ENCODE assay signal across 1 cellular context in genomic region chr1:211630236-211631081, GRCh38.
TF ChIP-seq lines count a peak whose summit lies in the region.

No MANE protein-coding gene starts in this region.

TF ChIP-seq in HEK293, 187 proteins besides CTCF, POLR2A, EP300 and RAD21 (continued from another document and continues in another):
- TF ChIP-seq ZBTB21 (tag by site-specific recombination; IDR thresholded peaks at IDR 0.05) (peak; percentile 23; the same call in 1 of the 2 replicates), GLIS1 (tag by site-specific recombination; IDR thresholded peaks at IDR 0.05) (peak; percentile 99), ZNF600 (tag by site-specific recombination; IDR thresholded peaks at IDR 0.05) (peak; percentile 62), PRDM10 (tag by site-specific recombination; IDR thresholded peaks at IDR 0.05) (peak; percentile 98), ZEB2 (tag by site-specific recombination; IDR thresholded peaks at IDR 0.05) (peak; percentile 25), ZNF341 (tag by site-specific recombination; IDR thresholded peaks at IDR 0.05; ENCODE audit: low read depth) (peak; percentile 91), ZSCAN30 (tag by site-specific recombination; IDR thresholded peaks at IDR 0.05) (peak; percentile 83; the same call in 1 of the 2 replicates), ZBTB8A (tag by site-specific recombination; IDR thresholded peaks at IDR 0.05) (peak; percentile 75), EGR2 (tag by site-specific recombination; IDR thresholded peaks at IDR 0.05; ENCODE audit: low read depth) (peak; percentile 60), ZNF843 (tag by site-specific recombination; IDR thresholded peaks at IDR 0.05) (no peak), ZNF174 (tag by site-specific recombination; IDR thresholded peaks at IDR 0.05) (peak; percentile 63; the same call in 1 of the 2 replicates), OSR2 (tag by site-specific recombination; IDR thresholded peaks at IDR 0.05) (peak; percentile 58; the same call in 1 of the 2 replicates), GLI2 (tag by site-specific recombination; IDR thresholded peaks at IDR 0.05; ENCODE audit: borderline replicate concordance, low read depth) (no peak), GFI1B (tag by site-specific recombination; IDR thresholded peaks at IDR 0.05) (no peak), ZNF660 (tag by site-specific recombination; IDR thresholded peaks at IDR 0.05) (peak; percentile 60; the same call in 1 of the 2 replicates), ELK4 (IDR thresholded peaks at IDR 0.05; ENCODE audit: borderline replicate concordance, low read depth, low read length) (no peak), ZNF488 (tag by site-specific recombination; IDR thresholded peaks at IDR 0.05) (no peak), ZIC2 (tag by site-specific recombination; IDR thresholded peaks at IDR 0.05) (peak; percentile 95), ZNF2 (tag by site-specific recombination; IDR thresholded peaks at IDR 0.05) (peak; percentile 86), ZNF184 (tag by site-specific recombination; IDR thresholded peaks at IDR 0.05) (peak; percentile 81; the same call in 1 of the 2 replicates), BCL6B (tag by site-specific recombination; IDR thresholded peaks at IDR 0.05) (peak; percentile 40; the same call in 1 of the 2 replicates), ZNF701 (tag by site-specific recombination; IDR thresholded peaks at IDR 0.05) (peak; percentile 33; the same call in 1 of the 2 replicates), SP2 (tag by site-specific recombination; IDR thresholded peaks at IDR 0.05) (peak; percentile 28; the same call in 1 of the 2 replicates), ZNF585B (tag by site-specific recombination; IDR thresholded peaks at IDR 0.05) (no peak), ZNF280D (tag by site-specific recombination; IDR thresholded peaks at IDR 0.05) (no peak), ZNF202 (tag by site-specific recombination; IDR thresholded peaks at IDR 0.05; ENCODE audit: borderline replicate concordance) (no peak), ZBTB17 (tag by site-specific recombination; IDR thresholded peaks at IDR 0.05) (peak; percentile 80; the same call in 1 of the 2 replicates), ZNF140 (tag by site-specific recombination; IDR thresholded peaks at IDR 0.05) (no peak), ZNF692 (tag by site-specific recombination; IDR thresholded peaks at IDR 0.05) (peak; percentile 26), PRDM4 (tag by site-specific recombination; IDR thresholded peaks at IDR 0.05) (no peak), ZBTB20 (tag by site-specific recombination; IDR thresholded peaks at IDR 0.05) (peak; percentile 93), ZBTB44 (tag by site-specific recombination; IDR thresholded peaks at IDR 0.05) (peak; percentile 57; the same call in 1 of the 2 replicates), IKZF3 (tag by site-specific recombination; IDR thresholded peaks at IDR 0.05) (peak; percentile 53; the same call in 1 of the 2 replicates), ZNF398 (tag by site-specific recombination; IDR thresholded peaks at IDR 0.05) (peak; percentile 94), KLF10 (tag by site-specific recombination; IDR thresholded peaks at IDR 0.05) (0 out of 2 replicates have a peak, but pooled peaks have one; percentile 44), HIC1 (tag by site-specific recombination; IDR thresholded peaks at IDR 0.05) (no peak), KLF16 (tag by site-specific recombination; IDR thresholded peaks at IDR 0.05) (peak; percentile 32), ZXDB (tag by site-specific recombination; IDR thresholded peaks at IDR 0.05) (no peak), ZNF610 (tag by site-specific recombination; IDR thresholded peaks at IDR 0.05; ENCODE audit: borderline replicate concordance) (0 out of 2 replicates have a peak, but pooled peaks have one; percentile 34), FEZF1 (tag by site-specific recombination; IDR thresholded peaks at IDR 0.05) (peak; percentile 32; the same call in 1 of the 2 replicates)
